ENCODE assay signal across 10 cellular contexts in genomic region chr15:99474041-99474906, GRCh38.
DNase-seq lines count a peak whose midpoint lies in the region; ATAC-seq and TF ChIP-seq lines count a peak whose summit lies in the region.
"Had no signal": no experiment of that assay in that cellular context is flagged by ENCODE, and none has a peak within 500 bp of the region (broad histone marks: within the 10 kb centered on the region; RNA-seq: fewer than 3 reads in every experiment).

No MANE protein-coding gene starts in this region.

- peak overlapping the region; percentile 87 to 92 (median 89) for H3K27ac Mint-ChIP-seq in nephron

- TF ChIP-seq POLR2A in vagina (IDR thresholded peaks at IDR 0.05), result no peak

- H3K4me3 ChIP-seq in vagina, result no peak overlapping the region

- no peaks in the 10 kb centered on the region for H3K27me3 ChIP-seq in vagina

- H3K27ac ChIP-seq in vagina, result no peak overlapping the region

- DNase-seq in activated CD8-positive, alpha-beta memory T cell treated with anti-CD3 and anti-CD28 coated beads, Interleukin-2, amount 50 U/mL, for 48 hours, result peak; percentile 17
- no peak for DNase-seq in activated CD8-positive, alpha-beta memory T cell treated with anti-CD3 and anti-CD28 coated beads, Interleukin-2, amount 50 U/mL, for 4 hours
- DNase-seq in head of caudate nucleus (peak in 22 of 42 donors; percentile 28 to 63 (median 50)), vagina (ENCODE audit: extremely low spot score in 2 of 2) (peak; percentile 87 to 88), NCI-H2171 treated with DMSO at 0.1 percent for 48 hours (lab: John Stamatoyannopoulos, UW) (no peak), hepatic stellate cell (ENCODE audit: low spot score) (no peak)
- DNase-seq: activated CD8-positive, alpha-beta T cell treated with anti-CD3 and anti-CD28 coated beads, Interleukin-2, amount 10 ng/mL, durations not matched to agents 7 days and 5 days; NCI-H446 treated with DMSO at 0.1 percent for 48 hours had no signal

- no peak for ATAC-seq in GM21723 (IDR thresholded peaks at IDR 0.05; ENCODE audit: unreplicated experiment)
- ATAC-seq: activated CD8-positive, alpha-beta T cell treated with anti-CD3 and anti-CD28 coated beads, Interleukin-2, amount 10 ng/mL, durations not matched to agents 7 days and 5 days had no signal

- H3K4me3 Mint-ChIP-seq in nephron, result peak overlapping the region in 2 of 3 experiments; percentile 28 to 34
- H3K4me3 Mint-ChIP-seq: activated CD8-positive, alpha-beta T cell treated with anti-CD3 and anti-CD28 coated beads, Interleukin-2, amount 10 ng/mL, durations not matched to agents 7 days and 5 days had no signal

- H3K36me3 Mint-ChIP-seq in nephron (ENCODE audit: low read depth), result no peaks in the 10 kb centered on the region

- no peaks in the 10 kb centered on the region for H3K9me3 Mint-ChIP-seq in nephron

- peaks cover 36% of the 10 kb centered on the region for H3K4me1 ChIP-seq in vagina

- peaks cover 4% of the 10 kb centered on the region for H3K27me3 Mint-ChIP-seq in nephron (ENCODE audit: low read depth)

- intact Hi-C loops in head of caudate nucleus (cut with DNase I) (no loop called here), vagina (cut with DNase I) (no loop called here)

- H3K4me1 Mint-ChIP-seq in nephron, result peaks cover 45% of the 10 kb centered on the region

- no peaks in the 10 kb centered on the region for H3K9me3 ChIP-seq in vagina

- TF ChIP-seq CTCF in nephron (IDR thresholded peaks at IDR 0.05; ENCODE audit: unreplicated experiment in 3 of 3) (no peak), vagina (IDR thresholded peaks at IDR 0.05) (no peak)

- H3K36me3 ChIP-seq in vagina, result no peaks in the 10 kb centered on the region

Comparison
In these comparisons a context has a peak if more than half of its experiments do, and no peak if none do; other contexts are left out.
1. DNase-seq: peak in activated CD8-positive, alpha-beta memory T cell treated with anti-CD3 and anti-CD28 coated beads, Interleukin-2, amount 50 U/mL, for 48 hours (single experiment), head of caudate nucleus (22 of 42) and vagina (2 of 2); none in activated CD8-positive, alpha-beta memory T cell treated with anti-CD3 and anti-CD28 coated beads, Interleukin-2, amount 50 U/mL, for 4 hours (single experiment), NCI-H2171 treated with DMSO at 0.1 percent for 48 hours (single experiment) and hepatic stellate cell (single experiment).